Comparison of ENCODE assay signal across 19 cellular contexts in the genomic region with DNA sequence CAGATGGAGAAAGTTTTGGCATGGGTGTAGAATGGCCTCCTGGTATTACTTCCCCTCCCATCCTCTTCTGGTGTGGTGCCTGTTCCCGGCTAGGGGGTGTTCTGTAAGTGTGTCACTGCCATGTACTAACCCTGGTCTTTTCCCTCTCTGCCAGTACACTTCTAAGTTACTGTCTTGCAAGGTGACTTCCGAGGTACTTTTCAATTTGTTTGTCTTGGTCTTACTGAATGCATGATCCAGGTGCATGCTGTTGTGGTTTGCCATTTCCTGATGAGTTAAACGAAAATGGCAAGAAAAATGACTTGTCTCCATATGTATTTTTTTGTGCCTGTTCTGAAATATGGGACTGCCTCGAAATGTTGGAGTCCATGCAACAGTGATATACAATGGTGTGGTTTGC. TPM values are rescaled to one million over a fixed set of nuclear protein-coding genes. Genes with fewer than 3 reads are reported as not detected.
DNase-seq lines count a peak whose midpoint lies in the region; ATAC-seq and TF ChIP-seq lines count a peak whose summit lies in the region.
"Had no signal": no experiment of that assay in that cellular context is flagged by ENCODE, and none has a peak within 500 bp of the region (broad histone marks: within the 10 kb centered on the region; RNA-seq: fewer than 3 reads in every experiment).

No MANE protein-coding gene starts in this region.

- peaks cover 97% of the 10 kb centered on the region for H3K79me2 ChIP-seq in DOHH2 (ENCODE audit: control insufficient read depth, low read length)

- H3K4me3 Mint-ChIP-seq in IgD-negative memory B cell (peak overlapping the region in 2 of 4 donors; percentile 61 to 89), memory B cell (peak overlapping the region; percentile 11)
- H3K4me3 Mint-ChIP-seq: brain had no signal

- peaks cover 44% of the 10 kb centered on the region for H3K4me1 ChIP-seq in DOHH2 (ENCODE audit: control insufficient read depth, low read length)

- H4K20me1 ChIP-seq in DOHH2 (ENCODE audit: control insufficient read depth, insufficient read depth, low read depth, low read length), result no peaks in the 10 kb centered on the region

- H3K27ac Mint-ChIP-seq in IgD-negative memory B cell (peak overlapping the region; percentile 7 to 65 (median 13)), memory B cell (peak overlapping the region; percentile 80)
- H3K27ac Mint-ChIP-seq: brain, T-cell had no signal

- H3K27me3 Mint-ChIP-seq in IgD-negative memory B cell, result no peaks in the 10 kb centered on the region
- no peaks in the 10 kb centered on the region for H3K27me3 Mint-ChIP-seq in memory B cell
- H3K27me3 Mint-ChIP-seq: CD4-positive, alpha-beta memory T cell; T-cell had no signal

- peaks cover 80% of the 10 kb centered on the region for H3K36me3 ChIP-seq in DOHH2 (ENCODE audit: control insufficient read depth, low read length)

- H3K4me2 ChIP-seq in DOHH2 (ENCODE audit: low read length), result peak overlapping the region; percentile 29; the same call in 1 of the 2 replicates

- no peaks in the 10 kb centered on the region for H3K27me3 ChIP-seq in DOHH2 (ENCODE audit: control insufficient read depth, low read length)
- H3K27me3 ChIP-seq: dorsolateral prefrontal cortex, MG63 had no signal

- H3K9me3 ChIP-seq in DOHH2 (ENCODE audit: control insufficient read depth, insufficient read depth, low read length), result no peaks in the 10 kb centered on the region
- H3K9me3 ChIP-seq: MG63 had no signal

- H3K4me1 Mint-ChIP-seq in IgD-negative memory B cell (peaks cover 55 to 65% (median 55%) of the 10 kb centered on the region in 3 donors), memory B cell (peaks cover 58% of the 10 kb centered on the region)

- H3K9me3 Mint-ChIP-seq in IgD-negative memory B cell (peaks cover 0 to 2% (median 0%) of the 10 kb centered on the region in 3 donors), memory B cell (no peaks in the 10 kb centered on the region)
- H3K9me3 Mint-ChIP-seq: brain; CD4-positive, alpha-beta memory T cell; T-cell had no signal

- no peak for TF ChIP-seq CTCF in DOHH2 (IDR thresholded peaks at IDR 0.05; ENCODE audit: low read depth, low read length, poor library complexity, severe bottlenecking)

- H3K27ac ChIP-seq in DOHH2 (ENCODE audit: low read depth, low read length), result no peak overlapping the region
- H3K27ac ChIP-seq: dorsolateral prefrontal cortex had no signal

- H3K36me3 Mint-ChIP-seq in IgD-negative memory B cell (peaks cover 8% of the 10 kb centered on the region), memory B cell (peaks cover 43% of the 10 kb centered on the region)

- ATAC-seq in GM18909 (IDR thresholded peaks at IDR 0.05; ENCODE audit: poor library complexity, unreplicated experiment) (peak; percentile 34), memory B cell (ENCODE audit: low read depth) (peak; percentile 51), HG03521 (IDR thresholded peaks at IDR 0.05; ENCODE audit: unreplicated experiment) (no peak)
- ATAC-seq: HCT116, left cardiac atrium, T-cell had no signal

- DNase-seq in memory B cell (ENCODE audit: low spot score in 2 of 2), result no peak
- DNase-seq in ACHN, result no peak
- DNase-seq in AML-193 (lab: John Stamatoyannopoulos, UW), result no peak
- DNase-seq: activated CD4-positive, CD25-positive, alpha-beta regulatory T cell treated with anti-CD3 and anti-CD28 coated beads, Interleukin-2, amount 50 U/mL, for 72 hours; CD4-positive, alpha-beta memory T cell; dorsolateral prefrontal cortex; hippocampal formation; left cardiac atrium; MG63; NCI-H2081 treated with DMSO at 0.1 percent for 48 hours; NCI-H774; posterior cingulate gyrus; T-cell had no signal

- H3K4me3 ChIP-seq in DOHH2 (ENCODE audit: low read length), result no peak overlapping the region
- H3K4me3 ChIP-seq: dorsolateral prefrontal cortex, MG63 had no signal

- H3K9me2 ChIP-seq in DOHH2 (replicated peaks; ENCODE audit: control insufficient read depth, low read length), result no peaks in the 10 kb centered on the region

- H3F3A ChIP-seq in DOHH2 (ENCODE audit: control insufficient read depth, insufficient read depth), result no peaks in the 10 kb centered on the region

- in situ Hi-C loops in ACHN (cut with HindIII; ENCODE audit: low pct_ligation_motif_present, low pct_unique_long_range_greater_than_20kb, low sequenced_read_pairs), result no loop called here

RNA-seq across cellular contexts. Expression of a gene that starts 46.0 kb away (rescaled TPM):
- polyA plus RNA-seq in IgD-negative memory B cell, result not detected
- polyA plus RNA-seq: CD4-positive, alpha-beta memory T cell had no signal
